ENCODE assay signal across 8 cellular contexts in genomic region chr16:28193530-28194423, GRCh38. TPM values are rescaled to one million over a fixed set of nuclear protein-coding genes. Genes with fewer than 3 reads are reported as not detected.
DNase-seq lines count a peak whose midpoint lies in the region; ATAC-seq and TF ChIP-seq lines count a peak whose summit lies in the region.

No MANE protein-coding gene starts in this region.

- DNase-seq in Caco-2 (peak; percentile 18 to 39), NCI-H226 (peak; percentile 97), brain microvascular endothelial cell (peak; percentile 80), substantia nigra (lab: John Stamatoyannopoulos, UW) (no peak), NCI-H446 treated with DMSO at 0.1 percent for 48 hours (lab: John Stamatoyannopoulos, UW) (no peak), NCI-H82 (lab: John Stamatoyannopoulos, UW) (no peak)
- DNase-seq in natural killer cell treated with Interleukin-12 subunit alpha and Interleukin-12 subunit beta and Interleukin-15 and Interleukin-18, amount 100 ng/mL, for 72 hours (ENCODE audit: low spot score) = no peak

- peak overlapping the region; percentile 57 for H3K27ac Mint-ChIP-seq in Caco-2 (ENCODE audit: unreplicated experiment)
- peak overlapping the region; percentile 82 to 94 for H3K27ac Mint-ChIP-seq in natural killer cell treated with Interleukin-12 subunit alpha and Interleukin-12 subunit beta and Interleukin-15 and Interleukin-18, amount 100 ng/mL, for 72 hours

- no peak overlapping the region for H3K4me3 ChIP-seq in Caco-2 (ENCODE audit: low read depth, low read length)
- no peak overlapping the region for H3K4me3 ChIP-seq in brain microvascular endothelial cell (ENCODE audit: low read depth, low read length)

- POLR2A ChIA-PET in Caco-2 (lab: Charles Lee) = interaction anchor here (0.8 kb wide), 1 partner anchor 12 kb away, joined by 5 read pairs; no protein-coding TSS in a partner anchor

- H3K27me3 Mint-ChIP-seq in Caco-2 (ENCODE audit: insufficient read depth, unreplicated experiment) = no peaks in the 10 kb centered on the region
- H3K27me3 Mint-ChIP-seq in natural killer cell treated with Interleukin-12 subunit alpha and Interleukin-12 subunit beta and Interleukin-15 and Interleukin-18, amount 100 ng/mL, for 72 hours = no peaks in the 10 kb centered on the region

- no peaks in the 10 kb centered on the region for H3K27me3 ChIP-seq in Caco-2 (replicated peaks; ENCODE audit: control insufficient read depth, insufficient read depth, low read length)
- no peaks in the 10 kb centered on the region for H3K27me3 ChIP-seq in brain microvascular endothelial cell (replicated peaks)

- intact Hi-C loops in Caco-2 (cut with micrococcal nuclease; ENCODE audit: unreplicated experiment) = loop anchor here (1.0 kb wide), 1 partner anchor 45 kb away; no protein-coding TSS in a partner anchor

- H3K27ac ChIP-seq in brain microvascular endothelial cell (peak overlapping the region; percentile 87), substantia nigra (ENCODE audit: low read depth, low read length, poor library complexity, severe bottlenecking) (no peak overlapping the region)

- no peak overlapping the region for H3K4me3 Mint-ChIP-seq in Caco-2 (ENCODE audit: unreplicated experiment)
- H3K4me3 Mint-ChIP-seq in natural killer cell treated with Interleukin-12 subunit alpha and Interleukin-12 subunit beta and Interleukin-15 and Interleukin-18, amount 100 ng/mL, for 72 hours = peak overlapping the region; percentile 65

- BruUV-seq in Caco-2 (replicated peaks; lab: Mats Ljungman, UMichigan) = no TSS peak

- H3K4me1 Mint-ChIP-seq in Caco-2 (ENCODE audit: low read depth, unreplicated experiment) = peaks cover 8% of the 10 kb centered on the region
- H3K4me1 Mint-ChIP-seq in natural killer cell treated with Interleukin-12 subunit alpha and Interleukin-12 subunit beta and Interleukin-15 and Interleukin-18, amount 100 ng/mL, for 72 hours (ENCODE audit: low read depth in 2 of 2) = peaks cover 56 to 65% of the 10 kb centered on the region in 2 donors

- in situ Hi-C loops in brain microvascular endothelial cell (cut with HindIII; ENCODE audit: low pct_ligation_motif_present, low sequenced_read_pairs) = no loop called here

- peak; percentile 31 for ATAC-seq in GM21619 (IDR thresholded peaks at IDR 0.05; ENCODE audit: unreplicated experiment)
- ATAC-seq in natural killer cell treated with Interleukin-12 subunit alpha and Interleukin-12 subunit beta and Interleukin-15 and Interleukin-18, amount 100 ng/mL, for 72 hours = peak; percentile 48 to 71

- H3K36me3 Mint-ChIP-seq in Caco-2 (ENCODE audit: insufficient read depth, unreplicated experiment) = peaks cover 3% of the 10 kb centered on the region
- no peaks in the 10 kb centered on the region for H3K36me3 Mint-ChIP-seq in natural killer cell treated with Interleukin-12 subunit alpha and Interleukin-12 subunit beta and Interleukin-15 and Interleukin-18, amount 100 ng/mL, for 72 hours

- H3K36me3 ChIP-seq in Caco-2 (ENCODE audit: control insufficient read depth, insufficient read depth, low read length) = peaks cover 2% of the 10 kb centered on the region
- H3K36me3 ChIP-seq in brain microvascular endothelial cell (replicated peaks) = no peaks in the 10 kb centered on the region

- TF ChIP-seq CTCF in Caco-2 (IDR thresholded peaks at IDR 0.05; ENCODE audit: insufficient read depth in 1 of 2, low read depth in 1 of 2, low read length in 1 of 2, severe bottlenecking in 1 of 2, unreplicated experiment in 1 of 2) = no peak
- no peak for TF ChIP-seq CTCF in brain microvascular endothelial cell (IDR thresholded peaks at IDR 0.05; ENCODE audit: low read depth, low read length, missing control alignments)

- CTCF ChIA-PET in Caco-2 (lab: Charles Lee) = no interaction called here

- peaks cover 12% of the 10 kb centered on the region; the same call in 1 of the 2 replicates for H3K4me1 ChIP-seq in Caco-2

- H3K9me3 ChIP-seq in Caco-2 = no peaks in the 10 kb centered on the region

- H3K9me3 Mint-ChIP-seq in Caco-2 (ENCODE audit: unreplicated experiment) = no peaks in the 10 kb centered on the region
- H3K9me3 Mint-ChIP-seq in natural killer cell treated with Interleukin-12 subunit alpha and Interleukin-12 subunit beta and Interleukin-15 and Interleukin-18, amount 100 ng/mL, for 72 hours = no peaks in the 10 kb centered on the region

RNA-seq across cellular contexts. Expression of gene XPO6, which starts 18.0 kb away (rescaled TPM):
- total RNA-seq in Caco-2 (2022) = 110 and 112 TPM in 2 replicates
- total RNA-seq in natural killer cell treated with Interleukin-12 subunit alpha and Interleukin-12 subunit beta and Interleukin-15 and Interleukin-18, amount 100 ng/mL, for 72 hours = 100 to 1,000 TPM; 212 to 386 TPM

Comparison
In these comparisons a context has a peak if more than half of its experiments do, and no peak if none do; other contexts are left out.
1. DNase-seq: peak in Caco-2 (2 of 2), NCI-H226 (single experiment) and brain microvascular endothelial cell (single experiment); none in natural killer cell treated with Interleukin-12 subunit alpha and Interleukin-12 subunit beta and Interleukin-15 and Interleukin-18, amount 100 ng/mL, for 72 hours (single experiment), substantia nigra (0 of 49), NCI-H446 treated with DMSO at 0.1 percent for 48 hours (single experiment) and NCI-H82 (single experiment).